In the genomic region with DNA sequence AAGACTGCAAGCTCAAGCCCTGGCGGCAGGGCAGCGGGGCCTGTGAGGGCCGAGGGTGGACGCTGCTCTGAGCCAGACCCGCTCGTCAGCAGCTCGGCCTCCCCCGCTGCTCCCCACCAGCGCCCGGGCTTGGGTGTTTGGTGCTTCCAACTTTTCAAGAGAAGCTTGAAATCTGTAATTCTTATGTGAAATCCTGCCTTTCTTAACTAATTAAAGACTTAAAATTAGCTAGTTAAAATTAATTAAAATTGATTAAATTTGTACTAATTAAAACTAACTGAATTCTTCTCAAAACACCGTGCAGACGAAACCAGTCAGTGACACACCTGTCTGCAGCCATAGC, we compare ENCODE assay signal across 1 cellular context.
A peak's percentile ranks its signal among the peaks of the same experiment; 100 is the strongest.
TF ChIP-seq lines count a peak whose summit lies in the region.

No MANE protein-coding gene starts in this region.

TF ChIP-seq in H1, 55 proteins besides CTCF, POLR2A, EP300 and RAD21:
- peak; percentile 63; the same call in 1 of the 2 replicates for TF ChIP-seq GABPA (IDR thresholded peaks at IDR 0.05; ENCODE audit: borderline replicate concordance, insufficient read depth, low read length)
- TF ChIP-seq TBP (IDR thresholded peaks at IDR 0.05; ENCODE audit: low read depth, low read length): peak; percentile 73; the same call in 1 of the 2 replicates
- TF ChIP-seq CHD7 (IDR thresholded peaks at IDR 0.05; ENCODE audit: insufficient replicate concordance, low read length): no peak
